ENCODE assay signal across 21 cellular contexts in the genomic region with DNA sequence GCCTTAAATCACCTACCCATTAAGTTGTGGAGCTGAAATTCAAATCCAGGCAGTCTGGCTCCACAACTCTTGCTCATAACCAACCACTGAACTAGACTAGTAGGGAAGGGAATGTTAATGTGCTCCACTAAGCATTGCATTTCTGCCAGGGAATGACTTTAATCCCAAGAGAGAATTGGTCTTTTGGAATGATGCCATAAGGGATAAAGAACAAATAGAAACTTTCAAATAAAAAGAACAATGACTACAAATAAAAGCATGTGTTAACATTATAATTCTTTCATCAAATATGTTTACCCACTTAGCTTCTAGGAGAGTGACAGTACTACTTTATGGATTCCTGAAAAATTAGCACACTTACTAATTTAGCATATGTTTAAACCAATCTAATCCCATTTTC.
DNase-seq lines count a peak whose midpoint lies in the region; TF ChIP-seq lines count a peak whose summit lies in the region.
"Had no signal": no experiment of that assay in that cellular context is flagged by ENCODE, and none has a peak within 500 bp of the region (broad histone marks: within the 10 kb centered on the region; RNA-seq: fewer than 3 reads in every experiment).

No MANE protein-coding gene starts in this region.

- H3K9me3 ChIP-seq in esophagus squamous epithelium = no peaks in the 10 kb centered on the region
- H3K9me3 ChIP-seq: psoas muscle, SJSA1, tibial artery had no signal

- H3K4me1 ChIP-seq in esophagus squamous epithelium = no peaks in the 10 kb centered on the region
- H3K4me1 ChIP-seq: psoas muscle, SJSA1, tibial artery had no signal

- TF ChIP-seq POLR2A in esophagus squamous epithelium (IDR thresholded peaks at IDR 0.05) = no peak

- TF ChIP-seq CTCF in epithelial cell of esophagus (IDR thresholded peaks at IDR 0.05; ENCODE audit: insufficient read depth, low read depth, low read length, missing control alignments) (no peak), esophagus squamous epithelium (IDR thresholded peaks at IDR 0.05) (no peak)

- no peaks in the 10 kb centered on the region for H3K27me3 ChIP-seq in esophagus squamous epithelium
- H3K27me3 ChIP-seq: SJSA1, tibial artery had no signal

- intact Hi-C loops in esophagus squamous epithelium (cut with DNase I) = no loop called here

- DNase-seq in NCI-H82 (lab: John Stamatoyannopoulos, UW) (peak; percentile 36), NCI-H82 treated with DMSO at 0.1 percent for 48 hours (lab: John Stamatoyannopoulos, UW; ENCODE audit: unreplicated experiment) (no peak), NCI-H345 (lab: John Stamatoyannopoulos, UW) (peak; percentile 46), epithelial cell of esophagus (ENCODE audit: low read depth) (peak; percentile 7), stromal cell of bone marrow (ENCODE audit: low read depth) (peak; percentile 53), esophagus squamous epithelium (lab: John Stamatoyannopoulos, UW) (no peak), DMS79 (lab: John Stamatoyannopoulos, UW) (no peak)
- no peak for DNase-seq in activated CD4-positive, alpha-beta T cell treated with anti-CD3 and anti-CD28 coated beads for 48 hours
- DNase-seq: activated CD4-positive, alpha-beta T cell treated with anti-CD3 and anti-CD28 coated beads for 1 hour; activated naive CD8-positive, alpha-beta T cell treated with anti-CD3 and anti-CD28 coated beads for 36 hours; C1 segment of cervical spinal cord; caudate nucleus; Karpas-422; kidney; mesendoderm; NCI-H1694 treated with DMSO at 0.1 percent for 48 hours; NCI-H524 treated with DMSO at 0.1 percent for 48 hours; OCI-M1; psoas muscle; tibial artery had no signal

- H3K4me3 ChIP-seq in epithelial cell of esophagus (ENCODE audit: low read length) = no peak overlapping the region
- H3K4me3 ChIP-seq in esophagus squamous epithelium = no peak overlapping the region
- H3K4me3 ChIP-seq: psoas muscle, SJSA1, tibial artery had no signal

- H3K27ac ChIP-seq in esophagus squamous epithelium = no peak overlapping the region
- H3K27ac ChIP-seq: psoas muscle, SJSA1, tibial artery had no signal

- no peaks in the 10 kb centered on the region for H3K36me3 ChIP-seq in esophagus squamous epithelium
- H3K36me3 ChIP-seq: SJSA1, tibial artery had no signal

Comparison
In these comparisons a context has a peak if more than half of its experiments do, and no peak if none do; other contexts are left out.
1. DNase-seq: peak in NCI-H82 (single experiment), NCI-H345 (single experiment), epithelial cell of esophagus (single experiment) and stromal cell of bone marrow (single experiment); none in NCI-H82 treated with DMSO at 0.1 percent for 48 hours (single experiment), esophagus squamous epithelium (single experiment), activated CD4-positive, alpha-beta T cell treated with anti-CD3 and anti-CD28 coated beads for 48 hours (single experiment) and DMS79 (single experiment).